In the genomic region with DNA sequence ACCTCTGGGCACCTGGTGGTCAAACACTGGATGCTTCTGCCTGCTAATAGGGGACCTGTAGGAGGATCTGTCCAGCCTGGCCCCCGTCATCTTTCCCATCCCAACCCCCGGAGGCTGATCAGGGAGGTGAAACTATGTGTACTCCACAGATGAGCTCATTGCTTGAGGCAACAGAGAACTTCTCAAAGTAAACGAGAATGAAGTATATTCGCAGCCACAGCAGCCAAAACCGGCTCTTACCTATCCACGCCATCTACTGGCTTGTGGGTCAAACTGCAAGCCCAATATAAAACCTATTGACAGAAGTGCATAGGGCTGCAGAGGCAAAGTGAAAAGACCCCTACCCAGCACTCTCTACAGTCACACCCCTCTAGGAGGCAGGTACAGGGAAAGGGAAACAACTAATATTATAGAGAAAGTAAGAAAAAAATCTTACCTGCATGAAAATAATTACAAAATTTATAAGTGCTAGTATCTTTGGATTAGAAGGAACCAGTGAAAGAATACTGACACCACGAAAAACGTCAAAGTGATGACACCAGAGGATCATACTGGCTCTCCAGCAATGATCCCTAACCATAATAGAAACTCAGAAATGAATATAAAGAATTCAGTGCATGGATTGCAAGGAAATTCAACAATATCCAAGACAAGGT, we compare ENCODE assay signal across 8 cellular contexts.
DNase-seq lines count a peak whose midpoint lies in the region; ATAC-seq and TF ChIP-seq lines count a peak whose summit lies in the region.

No MANE protein-coding gene starts in this region.

- peaks cover 0 to 6% (median 0%) of the 10 kb centered on the region in 12 donors for H3K9me3 ChIP-seq in heart left ventricle
- no peaks in the 10 kb centered on the region for H3K9me3 ChIP-seq in right cardiac atrium (ENCODE audit: control insufficient read depth, low read length)
- H3K9me3 ChIP-seq in HEK293 (ENCODE audit: control insufficient read depth, insufficient read depth, low read depth, low read length), result no peaks in the 10 kb centered on the region
- no peaks in the 10 kb centered on the region for H3K9me3 ChIP-seq in Karpas-422 (ENCODE audit: low read length)

- H3K4me3 ChIP-seq in heart left ventricle (no peak overlapping the region), right cardiac atrium (ENCODE audit: low read length) (no peak overlapping the region), HEK293 (ENCODE audit: low read depth, low read length) (no peak overlapping the region), Karpas-422 (ENCODE audit: low read length) (no peak overlapping the region), epithelial cell of esophagus (ENCODE audit: low read length) (no peak overlapping the region)

- no peaks in the 10 kb centered on the region for H3K4me1 Mint-ChIP-seq in osteocyte (ENCODE audit: unreplicated experiment)

- H3K27me3 Mint-ChIP-seq in osteocyte (ENCODE audit: unreplicated experiment), result peaks cover 26% of the 10 kb centered on the region

- intact Hi-C loops in heart left ventricle (cut with DNase I), result no loop called here
- intact Hi-C loops in right cardiac atrium (cut with DNase I), result no loop called here

- DNase-seq in heart left ventricle (no peak), right cardiac atrium (no peak), Karpas-422 (peak; percentile 78), RKO (ENCODE audit: low spot score) (peak; percentile 86), epithelial cell of esophagus (ENCODE audit: low read depth) (peak; percentile 82), osteocyte (ENCODE audit: extremely low spot score, unreplicated experiment) (no peak), AG08395 (ENCODE audit: low spot score) (no peak)

- no peak overlapping the region for H3K4me2 ChIP-seq in Karpas-422 (ENCODE audit: low read depth, low read length, poor library complexity, severe bottlenecking)

- no peak overlapping the region for H3K4me3 Mint-ChIP-seq in osteocyte (ENCODE audit: unreplicated experiment)

- no peak overlapping the region for H3K27ac ChIP-seq in heart left ventricle
- H3K27ac ChIP-seq in right cardiac atrium (ENCODE audit: low read length), result no peak overlapping the region
- H3K27ac ChIP-seq in HEK293 (ENCODE audit: extremely low read depth, low read depth, low read length), result no peak overlapping the region
- no peak overlapping the region for H3K27ac ChIP-seq in Karpas-422 (ENCODE audit: low read length)

- H3K27me3 ChIP-seq in heart left ventricle (no peaks in the 10 kb centered on the region), right cardiac atrium (ENCODE audit: control insufficient read depth, insufficient read depth) (no peaks in the 10 kb centered on the region), Karpas-422 (ENCODE audit: low read length) (no peaks in the 10 kb centered on the region)

- no peaks in the 10 kb centered on the region for H3K36me3 Mint-ChIP-seq in osteocyte (ENCODE audit: unreplicated experiment)

- CTCF ChIA-PET in HEK293 (lab: Yijun Ruan, JAX), result interaction anchor here (0.6 to 2.6 kb wide), 12 partner anchors 10 to 863 kb away, joined by 3 to 10 read pairs (median 3); no protein-coding TSS in a partner anchor

- no peaks in the 10 kb centered on the region for H3K36me3 ChIP-seq in heart left ventricle
- H3K36me3 ChIP-seq in HEK293 (ENCODE audit: control insufficient read depth in 2 of 2, insufficient read depth in 1 of 2, low read length in 2 of 2), result no peaks in the 10 kb centered on the region
- no peaks in the 10 kb centered on the region for H3K36me3 ChIP-seq in Karpas-422 (ENCODE audit: insufficient read depth, low read length)

- no peak overlapping the region for H2AFZ ChIP-seq in Karpas-422 (ENCODE audit: low read length)

- H3K79me2 ChIP-seq in Karpas-422 (ENCODE audit: low read length), result no peaks in the 10 kb centered on the region

- 20 to 27% (median 21%) methylated on average over 8 of the region's 8 CpGs for WGBS in heart left ventricle, 4 donors
- 25% methylated on average over 8 of the region's 8 CpGs for WGBS in right cardiac atrium

- no peak overlapping the region for H3K27ac Mint-ChIP-seq in osteocyte (ENCODE audit: unreplicated experiment)

- H4K20me1 ChIP-seq in Karpas-422 (ENCODE audit: insufficient read depth, low read depth, low read length), result no peaks in the 10 kb centered on the region

- POLR2A ChIA-PET in HEK293 (lab: Yijun Ruan, JAX), result no interaction called here

- TF ChIP-seq CTCF in heart left ventricle (IDR thresholded peaks at IDR 0.05) (peak; percentile 12 to 56 (median 38)), HEK293 (tag by site-specific recombination; IDR thresholded peaks at IDR 0.05) (peak; percentile 41; the same call in 1 of the 2 replicates), epithelial cell of esophagus (IDR thresholded peaks at IDR 0.05; ENCODE audit: insufficient read depth, low read depth, low read length, missing control alignments) (peak; percentile 91), osteocyte (IDR thresholded peaks at IDR 0.05) (peak; percentile 79)

- H3K9ac ChIP-seq in Karpas-422 (ENCODE audit: low read length), result no peak overlapping the region

- H3K4me1 ChIP-seq in heart left ventricle (no peaks in the 10 kb centered on the region), right cardiac atrium (ENCODE audit: control insufficient read depth, insufficient read depth, low read length) (no peaks in the 10 kb centered on the region), HEK293 (ENCODE audit: control insufficient read depth, insufficient read depth, low read length) (no peaks in the 10 kb centered on the region), Karpas-422 (ENCODE audit: low read length) (no peaks in the 10 kb centered on the region)

- ATAC-seq in heart left ventricle (no peak), right cardiac atrium (no peak)

- TF ChIP-seq POLR2A in heart left ventricle (IDR thresholded peaks at IDR 0.05), result no peak

- no peaks in the 10 kb centered on the region for H3K9me2 ChIP-seq in Karpas-422 (replicated peaks; ENCODE audit: insufficient read depth, low read length)

- no peaks in the 10 kb centered on the region for H3K9me3 Mint-ChIP-seq in osteocyte (ENCODE audit: unreplicated experiment)

TF ChIP-seq in HEK293, 187 proteins besides CTCF, POLR2A, EP300 and RAD21:
- TF ChIP-seq, protein P1, sequence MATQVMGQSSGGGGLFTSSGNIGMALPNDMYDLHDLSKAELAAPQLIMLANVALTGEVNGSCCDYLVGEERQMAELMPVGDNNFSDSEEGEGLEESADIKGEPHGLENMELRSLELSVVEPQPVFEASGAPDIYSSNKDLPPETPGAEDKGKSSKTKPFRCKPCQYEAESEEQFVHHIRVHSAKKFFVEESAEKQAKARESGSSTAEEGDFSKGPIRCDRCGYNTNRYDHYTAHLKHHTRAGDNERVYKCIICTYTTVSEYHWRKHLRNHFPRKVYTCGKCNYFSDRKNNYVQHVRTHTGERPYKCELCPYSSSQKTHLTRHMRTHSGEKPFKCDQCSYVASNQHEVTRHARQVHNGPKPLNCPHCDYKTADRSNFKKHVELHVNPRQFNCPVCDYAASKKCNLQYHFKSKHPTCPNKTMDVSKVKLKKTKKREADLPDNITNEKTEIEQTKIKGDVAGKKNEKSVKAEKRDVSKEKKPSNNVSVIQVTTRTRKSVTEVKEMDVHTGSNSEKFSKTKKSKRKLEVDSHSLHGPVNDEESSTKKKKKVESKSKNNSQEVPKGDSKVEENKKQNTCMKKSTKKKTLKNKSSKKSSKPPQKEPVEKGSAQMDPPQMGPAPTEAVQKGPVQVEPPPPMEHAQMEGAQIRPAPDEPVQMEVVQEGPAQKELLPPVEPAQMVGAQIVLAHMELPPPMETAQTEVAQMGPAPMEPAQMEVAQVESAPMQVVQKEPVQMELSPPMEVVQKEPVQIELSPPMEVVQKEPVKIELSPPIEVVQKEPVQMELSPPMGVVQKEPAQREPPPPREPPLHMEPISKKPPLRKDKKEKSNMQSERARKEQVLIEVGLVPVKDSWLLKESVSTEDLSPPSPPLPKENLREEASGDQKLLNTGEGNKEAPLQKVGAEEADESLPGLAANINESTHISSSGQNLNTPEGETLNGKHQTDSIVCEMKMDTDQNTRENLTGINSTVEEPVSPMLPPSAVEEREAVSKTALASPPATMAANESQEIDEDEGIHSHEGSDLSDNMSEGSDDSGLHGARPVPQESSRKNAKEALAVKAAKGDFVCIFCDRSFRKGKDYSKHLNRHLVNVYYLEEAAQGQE (tag by site-specific recombination; IDR thresholded peaks at IDR 0.05), result 0 out of 2 replicates have a peak, but pooled peaks have one; percentile 14
- peak; percentile 68 for TF ChIP-seq ZNF654 (tag by site-specific recombination; IDR thresholded peaks at IDR 0.05; ENCODE audit: low read depth)
- TF ChIP-seq ZNF776 (tag by site-specific recombination; IDR thresholded peaks at IDR 0.05; ENCODE audit: borderline replicate concordance), result no peak
- no peak for TF ChIP-seq ZNF16 (tag by site-specific recombination; IDR thresholded peaks at IDR 0.05; ENCODE audit: low read depth)

Comparison
In these comparisons a context has a peak if more than half of its experiments do, and no peak if none do; other contexts are left out.
1. DNase-seq: peak in Karpas-422 (single experiment), RKO (single experiment) and epithelial cell of esophagus (single experiment); none in heart left ventricle (0 of 5), right cardiac atrium (0 of 3), osteocyte (single experiment) and AG08395 (single experiment).
2. CTCF ChIP-seq: peak in every context shown above with its lines; median percentile 91 in epithelial cell of esophagus; 79 in osteocyte; 41 in HEK293; 38 in heart left ventricle.